1 cellular context compared by ENCODE assay signal in the genomic region with DNA sequence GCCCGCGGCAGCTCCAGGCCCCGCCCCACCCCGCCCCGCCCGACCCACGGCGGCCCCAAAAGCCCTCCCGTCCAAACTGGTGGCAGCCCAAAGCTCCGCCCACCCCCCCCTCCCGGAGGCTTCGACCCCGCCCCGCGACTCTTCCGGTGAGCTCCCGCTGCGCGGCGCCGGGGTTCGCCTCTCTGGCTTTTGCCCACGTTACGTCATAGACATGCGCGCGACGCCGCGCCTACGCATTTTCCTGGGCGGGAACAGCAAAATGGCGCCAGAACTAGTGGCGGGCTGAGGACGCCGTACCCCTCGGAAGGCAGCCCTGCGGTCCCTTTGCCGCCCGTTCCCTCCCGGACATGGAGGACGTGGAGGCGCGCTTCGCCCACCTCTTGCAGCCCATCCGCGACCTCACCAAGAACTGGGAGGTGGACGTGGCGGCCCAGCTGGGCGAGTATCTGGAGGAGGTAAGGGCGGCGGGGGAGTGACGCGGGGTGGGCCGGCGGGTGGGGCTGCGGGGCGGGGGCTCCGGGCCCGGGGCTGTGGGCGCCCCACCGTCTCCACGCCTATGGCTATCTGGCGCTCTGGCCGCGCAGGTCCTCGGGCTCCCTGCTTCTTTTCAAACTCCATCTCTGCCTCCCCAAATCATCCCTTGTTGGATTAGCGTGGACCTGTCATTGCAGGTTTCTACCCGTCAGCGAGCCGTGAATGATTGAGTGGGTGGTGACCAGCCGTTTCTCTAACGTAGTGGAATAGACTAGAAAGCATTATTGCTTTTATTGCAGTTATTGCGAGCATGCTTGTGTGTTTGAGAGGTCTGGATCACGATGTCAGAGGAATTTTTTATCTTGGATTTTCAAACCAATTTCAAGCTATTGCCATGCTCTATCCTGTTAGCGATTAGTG.
TF ChIP-seq lines count a peak whose summit lies in the region.

Gene NCAPH2, plus strand, starts transcription at position 234 of the 894 bp plus-strand sequence. Its CDS starts 114 bp downstream, at position 348.

TF ChIP-seq in HepG2, 621 proteins besides CTCF, POLR2A, EP300 and RAD21 (continued from another document and continues in another):
- peak; percentile 99 for TF ChIP-seq GATAD1 (CRISPR knock-in tag; IDR thresholded peaks at IDR 0.05)
- TF ChIP-seq SNAPC2 (CRISPR knock-in tag; IDR thresholded peaks at IDR 0.05), result 0 out of 2 replicates have a peak, but pooled peaks have one; percentile 31
- 0 out of 2 replicates have a peak, but pooled peaks have one; percentile 20 for TF ChIP-seq KLF11 (CRISPR knock-in tag; IDR thresholded peaks at IDR 0.05)
- 0 out of 2 replicates have a peak, but pooled peaks have one; percentile 53 for TF ChIP-seq SMAD3 (CRISPR knock-in tag; IDR thresholded peaks at IDR 0.05)
- TF ChIP-seq KLF13 (CRISPR knock-in tag; IDR thresholded peaks at IDR 0.05), result no peak
- TF ChIP-seq RORA (CRISPR knock-in tag; IDR thresholded peaks at IDR 0.05), result no peak
- TF ChIP-seq, protein P1, sequence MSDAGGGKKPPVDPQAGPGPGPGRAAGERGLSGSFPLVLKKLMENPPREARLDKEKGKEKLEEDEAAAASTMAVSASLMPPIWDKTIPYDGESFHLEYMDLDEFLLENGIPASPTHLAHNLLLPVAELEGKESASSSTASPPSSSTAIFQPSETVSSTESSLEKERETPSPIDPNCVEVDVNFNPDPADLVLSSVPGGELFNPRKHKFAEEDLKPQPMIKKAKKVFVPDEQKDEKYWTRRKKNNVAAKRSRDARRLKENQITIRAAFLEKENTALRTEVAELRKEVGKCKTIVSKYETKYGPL (CRISPR knock-in tag; IDR thresholded peaks at IDR 0.05), result no peak
- no peak for TF ChIP-seq ZNF562 (CRISPR knock-in tag; IDR thresholded peaks at IDR 0.05; ENCODE audit: borderline replicate concordance)
- 0 out of 2 replicates have a peak, but pooled peaks have one; percentile 50 for TF ChIP-seq ATF3 (CRISPR knock-in tag; IDR thresholded peaks at IDR 0.05)
- TF ChIP-seq ZSCAN30 (CRISPR knock-in tag; IDR thresholded peaks at IDR 0.05), result no peak
- no peak for TF ChIP-seq U2AF1 (optimal IDR thresholded peaks at IDR 0.05; ENCODE audit: low read depth, low read length)
- 0 out of 2 replicates have a peak, but pooled peaks have one; percentile 42 for TF ChIP-seq ELF3 (CRISPR knock-in tag; IDR thresholded peaks at IDR 0.05)
- peak; percentile 17; the same call in 1 of the 2 replicates for TF ChIP-seq ISL2 (CRISPR knock-in tag; IDR thresholded peaks at IDR 0.05)
- no peak for TF ChIP-seq NR1H2 (CRISPR knock-in tag; IDR thresholded peaks at IDR 0.05; ENCODE audit: borderline replicate concordance, low read depth)
- peak; percentile 73 for TF ChIP-seq POGZ (CRISPR knock-in tag; IDR thresholded peaks at IDR 0.05)
- 0 out of 2 replicates have a peak, but pooled peaks have one; percentile 41 for TF ChIP-seq PCBP1 (IDR thresholded peaks at IDR 0.05; ENCODE audit: borderline replicate concordance, low read depth, low read length)
- peak; percentile 53; the same call in 1 of the 2 replicates for TF ChIP-seq HNF1B (CRISPR knock-in tag; IDR thresholded peaks at IDR 0.05)
- TF ChIP-seq HMG20B (CRISPR knock-in tag; conservative IDR thresholded peaks at IDR 0.05), result no peak
- TF ChIP-seq ADNP (CRISPR knock-in tag; IDR thresholded peaks at IDR 0.05), result no peak
- no peak for TF ChIP-seq PAWR (CRISPR knock-in tag; IDR thresholded peaks at IDR 0.05; ENCODE audit: borderline replicate concordance)
- TF ChIP-seq SIN3A (IDR thresholded peaks at IDR 0.05; ENCODE audit: borderline replicate concordance, low read depth, low read length), result peak; percentile 61; the same call in 1 of the 2 replicates
- no peak for TF ChIP-seq ZNF18 (CRISPR knock-in tag; IDR thresholded peaks at IDR 0.05; ENCODE audit: insufficient replicate concordance)
- TF ChIP-seq CC2D1A (CRISPR knock-in tag; IDR thresholded peaks at IDR 0.05), result no peak
- 0 out of 2 replicates have a peak, but pooled peaks have one; percentile 35 for TF ChIP-seq ZNF761 (CRISPR knock-in tag; conservative IDR thresholded peaks at IDR 0.05)
- no peak for TF ChIP-seq NR3C1 (CRISPR knock-in tag; IDR thresholded peaks at IDR 0.05)
- no peak for TF ChIP-seq IRX3 (CRISPR knock-in tag; IDR thresholded peaks at IDR 0.05; ENCODE audit: borderline replicate concordance, low read depth)
- 0 out of 2 replicates have a peak, but pooled peaks have one; percentile 9 for TF ChIP-seq UBTF (CRISPR knock-in tag; IDR thresholded peaks at IDR 0.05)
- no peak for TF ChIP-seq RBAK (CRISPR knock-in tag; IDR thresholded peaks at IDR 0.05)
- TF ChIP-seq ZNF329 (CRISPR knock-in tag; IDR thresholded peaks at IDR 0.05; ENCODE audit: low read depth), result no peak
- TF ChIP-seq ZNF614 (CRISPR knock-in tag; IDR thresholded peaks at IDR 0.05; ENCODE audit: borderline replicate concordance), result peak; percentile 59; the same call in 1 of the 2 replicates
- TF ChIP-seq ZNF746 (CRISPR knock-in tag; IDR thresholded peaks at IDR 0.05), result peak; percentile 51; the same call in 1 of the 2 replicates
- 0 out of 2 replicates have a peak, but pooled peaks have one; percentile 63 for TF ChIP-seq ARHGAP35 (CRISPR knock-in tag; IDR thresholded peaks at IDR 0.05; ENCODE audit: borderline replicate concordance)
- TF ChIP-seq SOX6 (IDR thresholded peaks at IDR 0.05), result no peak
- peak; percentile 45; the same call in 1 of the 2 replicates for TF ChIP-seq SOX6 (CRISPR knock-in tag; IDR thresholded peaks at IDR 0.05)
- TF ChIP-seq, protein P2, sequence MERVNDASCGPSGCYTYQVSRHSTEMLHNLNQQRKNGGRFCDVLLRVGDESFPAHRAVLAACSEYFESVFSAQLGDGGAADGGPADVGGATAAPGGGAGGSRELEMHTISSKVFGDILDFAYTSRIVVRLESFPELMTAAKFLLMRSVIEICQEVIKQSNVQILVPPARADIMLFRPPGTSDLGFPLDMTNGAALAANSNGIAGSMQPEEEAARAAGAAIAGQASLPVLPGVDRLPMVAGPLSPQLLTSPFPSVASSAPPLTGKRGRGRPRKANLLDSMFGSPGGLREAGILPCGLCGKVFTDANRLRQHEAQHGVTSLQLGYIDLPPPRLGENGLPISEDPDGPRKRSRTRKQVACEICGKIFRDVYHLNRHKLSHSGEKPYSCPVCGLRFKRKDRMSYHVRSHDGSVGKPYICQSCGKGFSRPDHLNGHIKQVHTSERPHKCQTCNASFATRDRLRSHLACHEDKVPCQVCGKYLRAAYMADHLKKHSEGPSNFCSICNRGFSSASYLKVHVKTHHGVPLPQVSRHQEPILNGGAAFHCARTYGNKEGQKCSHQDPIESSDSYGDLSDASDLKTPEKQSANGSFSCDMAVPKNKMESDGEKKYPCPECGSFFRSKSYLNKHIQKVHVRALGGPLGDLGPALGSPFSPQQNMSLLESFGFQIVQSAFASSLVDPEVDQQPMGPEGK (CRISPR knock-in tag; IDR thresholded peaks at IDR 0.05), result no peak; the same call in 1 of the 2 replicates
- no peak for TF ChIP-seq POGK (CRISPR knock-in tag; conservative IDR thresholded peaks at IDR 0.05)
- no peak for TF ChIP-seq KIAA2018 (CRISPR knock-in tag; IDR thresholded peaks at IDR 0.05; ENCODE audit: borderline replicate concordance)
- TF ChIP-seq ZNF546 (CRISPR knock-in tag; conservative IDR thresholded peaks at IDR 0.05), result no peak
